7 cellular contexts compared by ENCODE assay signal in genomic region chr3:113212155-113212844, GRCh38. TPM values are rescaled to one million over a fixed set of nuclear protein-coding genes. Genes with fewer than 3 reads are reported as not detected.
DNase-seq lines count a peak whose midpoint lies in the region; ATAC-seq, FAIRE-seq and TF ChIP-seq lines count a peak whose summit lies in the region.

No MANE protein-coding gene starts in this region.

- H3K9me3 ChIP-seq in GM12878 (replicated peaks; ENCODE audit: control insufficient read depth, insufficient read depth, low read length) (no peaks in the 10 kb centered on the region), kidney (ENCODE audit: control insufficient read depth in 1 of 2, low read length in 2 of 2) (no peaks in the 10 kb centered on the region)

- DNase-seq in GM12878 (ENCODE audit: low read depth, low spot score), result no peak
- DNase-seq in kidney, result no peak
- DNase-seq in stimulated activated naive CD8-positive, alpha-beta T cell treated with anti-CD3 and anti-CD28 coated beads, Interleukin-15, amount 100 ng/mL, for 72 hours, result peak in 1 of 2 donors; percentile 13
- DNase-seq in inferior parietal cortex (ENCODE audit: extremely low spot score), result no peak

- no peak overlapping the region for H3K27ac ChIP-seq in KMS-11
- no peak overlapping the region for H3K27ac ChIP-seq in GM12878 (ENCODE audit: control insufficient read depth, insufficient read depth)
- H3K27ac ChIP-seq in kidney (ENCODE audit: low read depth in 2 of 2, low read length in 2 of 2), result peak overlapping the region; percentile 16 to 76

- no peaks in the 10 kb centered on the region for H3K9me3 Mint-ChIP-seq in stimulated activated naive CD8-positive, alpha-beta T cell treated with anti-CD3 and anti-CD28 coated beads, Interleukin-15, amount 100 ng/mL, for 72 hours

- TF ChIP-seq CTCF in KMS-11 (conservative IDR thresholded peaks at IDR 0.05; ENCODE audit: low read depth, low read length) (no peak), GM12878 (IDR thresholded peaks at IDR 0.05 in 2 of 3, conservative IDR thresholded peaks at IDR 0.05 in 1 of 3; ENCODE audit: control insufficient read depth in 2 of 3, extremely low read depth in 1 of 3, insufficient read depth in 1 of 3, low read depth in 3 of 3, low read length in 3 of 3) (no peak), kidney (IDR thresholded peaks at IDR 0.05; ENCODE audit: borderline replicate concordance, extremely low read depth, insufficient read depth) (no peak)

- H2AFZ ChIP-seq in KMS-11 (ENCODE audit: low read depth) (no peak overlapping the region), GM12878 (ENCODE audit: control insufficient read depth, low read depth, low read length) (no peak overlapping the region)

- peaks cover 80% of the 10 kb centered on the region for H3K27me3 Mint-ChIP-seq in stimulated activated naive CD8-positive, alpha-beta T cell treated with anti-CD3 and anti-CD28 coated beads, Interleukin-15, amount 100 ng/mL, for 72 hours

- BruUV-seq in GM12878 (replicated peaks; lab: Mats Ljungman, UMichigan), result no TSS peak

- intact Hi-C loops in GM12878 (cut with micrococcal nuclease; ENCODE audit: unreplicated experiment), result no loop called here
- intact Hi-C loops in kidney (cut with DNase I), result no loop called here

- H3K9ac ChIP-seq in KMS-11, result no peak overlapping the region
- H3K9ac ChIP-seq in GM12878 (ENCODE audit: control insufficient read depth, insufficient read depth, low read length), result no peak overlapping the region
- peak overlapping the region; percentile 22 to 77 for H3K9ac ChIP-seq in kidney (ENCODE audit: low read length in 2 of 2)

- SMC1A ChIA-PET in GM12878 (lab: Charles Lee; ENCODE audit: uncharacterized antibody, unreplicated experiment), result no interaction called here

- H3K4me3 Mint-ChIP-seq in stimulated activated naive CD8-positive, alpha-beta T cell treated with anti-CD3 and anti-CD28 coated beads, Interleukin-15, amount 100 ng/mL, for 72 hours, result peak overlapping the region; percentile 81 to 83

- no peak overlapping the region for H3K4me2 ChIP-seq in KMS-11
- peak overlapping the region; percentile 77 for H3K4me2 ChIP-seq in GM12878 (ENCODE audit: control insufficient read depth, insufficient read depth)

- ATAC-seq in GM12878 (no peak), GM18505 (IDR thresholded peaks at IDR 0.05; ENCODE audit: unreplicated experiment) (no peak)
- peak; percentile 55 for ATAC-seq in stimulated activated naive CD8-positive, alpha-beta T cell treated with anti-CD3 and anti-CD28 coated beads, Interleukin-15, amount 100 ng/mL, for 72 hours

- CTCF ChIA-PET in GM12878 (lab: Yijun Ruan, JAX), result no interaction called here

- peak overlapping the region; percentile 42; the same call in 1 of the 2 replicates for H3K4me3 ChIP-seq in GM08714 (ENCODE audit: low read length)
- H3K4me3 ChIP-seq in KMS-11 (IDR thresholded peaks at IDR 0.05; ENCODE audit: insufficient read depth, low read depth, low read length), result peak overlapping the region; percentile 78
- no peak overlapping the region; the same call in 1 of the 2 replicates for H3K4me3 ChIP-seq in GM12878
- H3K4me3 ChIP-seq in kidney (ENCODE audit: low read length in 2 of 2), result peak overlapping the region; percentile 72 to 83

- FAIRE-seq in GM12878 (lab: Jason Lieb, UNC) (no peak), kidney (lab: Jason Lieb, UNC) (no peak)

- RAD21 ChIA-PET in GM12878 (lab: Charles Lee; ENCODE audit: unreplicated experiment), result no interaction called here

- H3K4me1 Mint-ChIP-seq in stimulated activated naive CD8-positive, alpha-beta T cell treated with anti-CD3 and anti-CD28 coated beads, Interleukin-15, amount 100 ng/mL, for 72 hours, result peaks cover 19% of the 10 kb centered on the region

- WGBS in GM12878 (ENCODE audit: insufficient coverage, insufficient replicate concordance, low lambda C conversion rate, missing lambda C conversion rate), result 4% methylated on average over 53 of the region's 60 CpGs

- H3K4me1 ChIP-seq in KMS-11 (ENCODE audit: low read depth, poor library complexity, severe bottlenecking) (no peaks in the 10 kb centered on the region), GM12878 (ENCODE audit: control insufficient read depth, insufficient read depth, low read length) (no peaks in the 10 kb centered on the region), kidney (ENCODE audit: control insufficient read depth in 1 of 2, insufficient read depth in 1 of 2, low read depth in 1 of 2, low read length in 2 of 2) (peaks cover 0 to 4% of the 10 kb centered on the region in 2 donors)

- TF ChIP-seq EP300 in GM12878 (IDR thresholded peaks at IDR 0.05; ENCODE audit: borderline replicate concordance in 1 of 2, control insufficient read depth in 1 of 2, low read depth in 2 of 2, low read length in 2 of 2), result no peak

- H3K27me3 ChIP-seq in KMS-11 (ENCODE audit: insufficient read depth, low read depth), result no peaks in the 10 kb centered on the region
- H3K27me3 ChIP-seq in GM12878 (replicated peaks in 1 of 2; ENCODE audit: control insufficient read depth in 2 of 2, insufficient read depth in 2 of 2, low read length in 1 of 2), result peaks cover 12 to 26% of the 10 kb centered on the region in 2 experiments

- in situ Hi-C loops in GM12878 (cut with MboI), result no loop called here

- H3K27ac Mint-ChIP-seq in stimulated activated naive CD8-positive, alpha-beta T cell treated with anti-CD3 and anti-CD28 coated beads, Interleukin-15, amount 100 ng/mL, for 72 hours, result peak overlapping the region in 1 of 2 donors; percentile 16

- H3K36me3 ChIP-seq in KMS-11 (ENCODE audit: insufficient read depth), result no peaks in the 10 kb centered on the region
- no peaks in the 10 kb centered on the region for H3K36me3 ChIP-seq in GM12878 (ENCODE audit: control insufficient read depth in 2 of 2, insufficient read depth in 2 of 2, low read length in 1 of 2)
- no peaks in the 10 kb centered on the region for H3K36me3 ChIP-seq in kidney (ENCODE audit: control insufficient read depth in 1 of 2, insufficient read depth in 2 of 2, low read length in 2 of 2)

- H4K20me1 ChIP-seq in KMS-11 (ENCODE audit: insufficient read depth), result no peaks in the 10 kb centered on the region
- H4K20me1 ChIP-seq in GM12878 (ENCODE audit: control insufficient read depth, insufficient read depth), result no peaks in the 10 kb centered on the region

- H3K79me2 ChIP-seq in KMS-11 (ENCODE audit: insufficient read depth, low read depth) (no peaks in the 10 kb centered on the region), GM12878 (ENCODE audit: control insufficient read depth, insufficient read depth, low read length) (no peaks in the 10 kb centered on the region)

- no peak for TF ChIP-seq RAD21 in GM12878 (IDR thresholded peaks at IDR 0.05; ENCODE audit: insufficient read depth, low read depth, low read length)

- POLR2A ChIA-PET in GM12878 (lab: Charles Lee), result no interaction called here

- TF ChIP-seq POLR2A in GM12878 (IDR thresholded peaks at IDR 0.05; ENCODE audit: low read depth, low read length), result no peak
- no peak for TF ChIP-seq POLR2A in GM18505 (IDR thresholded peaks at IDR 0.05; ENCODE audit: borderline replicate concordance, extremely low read depth, insufficient read depth, insufficient read length)

TF ChIP-seq in GM12878, 131 proteins besides CTCF, POLR2A, EP300 and RAD21:
- TF ChIP-seq BACH1 (IDR thresholded peaks at IDR 0.05; ENCODE audit: borderline replicate concordance) (no peak), SUZ12 (IDR thresholded peaks at IDR 0.05; ENCODE audit: unreplicated experiment) (peak; percentile 64), EZH2 (IDR thresholded peaks at IDR 0.05; ENCODE audit: borderline replicate concordance, control insufficient read depth, low read depth, low read length) (0 out of 2 replicates have a peak, but pooled peaks have one; percentile 45)
TF ChIP-seq in GM12878: peak in this region for 2.

RNA-seq across cellular contexts. Expression of gene BOC, which starts 0.9 kb away (rescaled TPM):
- total RNA-seq in GM12878 (2013; cell fraction: nucleolus; rRNA removed), result 0.17 TPM in 1 of 2 replicates, not detected in the other
- 0.05 TPM in 1 of 2 replicates, not detected in the other for total RNA-seq in GM12878 (2014; rRNA removed)
- not detected in 2 replicates for total RNA-seq in GM12878 (2014; rRNA removed; fragmentation: Illumina TruSeq; extraction: Trizol)
- 0.13 TPM in 1 of 2 replicates, not detected in the other for total RNA-seq in GM12878 (2021)
- not detected for polyA plus RNA-seq in GM12878 (2011; ENCODE audit: low read depth)
- polyA plus RNA-seq in GM12878 (2011; rRNA removed), result not detected in 2 replicates
- polyA plus RNA-seq in GM12878 (2011; cell fraction: cytosol; rRNA removed), result not detected in 2 replicates
- 0.07 and 0.09 TPM in 2 replicates for polyA plus RNA-seq in GM12878 (2011; cell fraction: nucleus; rRNA removed)
- 0.04 TPM in 1 of 2 replicates, not detected in the other for polyA plus RNA-seq in GM12878 (2012)
- polyA plus RNA-seq in GM12878 (2014; fragmentation: Illumina TruSeq; extraction: Trizol), result 0.18 TPM in 1 of 2 replicates, not detected in the other
- polyA plus RNA-seq in GM12878 (2014; fragmentation: Nextera tagmentation; extraction: Ambion mirVana), result not detected
- 0.19 TPM in 1 of 2 replicates, not detected in the other for polyA plus RNA-seq in GM12878 (2014; rRNA removed)
- polyA plus RNA-seq in GM12878 (2016; fragmentation: Nextera tagmentation; extraction: Ambion mirVana), result not detected
- polyA minus RNA-seq in GM12878 (2011; rRNA and poly(A)+ RNA removed), result not detected in 2 replicates
- not detected in 2 replicates for polyA minus RNA-seq in GM12878 (2011; cell fraction: cytosol; rRNA and poly(A)+ RNA removed)
- 0.24 TPM in 1 of 2 replicates, not detected in the other for polyA minus RNA-seq in GM12878 (2011; cell fraction: nucleus; rRNA and poly(A)+ RNA removed)
- 22.2 TPM for total RNA-seq in kidney
- polyA plus RNA-seq in kidney (ENCODE audit: insufficient read depth, low read depth, low replicate concordance), result 6.1 TPM

Comparison
In these comparisons a context has a peak if more than half of its experiments do, and no peak if none do; other contexts are left out.
1. H3K27ac ChIP-seq: peak in kidney (2 of 2); none in KMS-11 (single experiment) and GM12878 (single experiment).
2. H3K9ac ChIP-seq: peak in kidney (2 of 2); none in KMS-11 (single experiment) and GM12878 (single experiment).
3. RNA of gene BOC, which starts 0.9 kb away (total RNA-seq): 22.2 TPM in kidney (single experiment); 0.05 to 0.17 TPM in GM12878; every median in the first group is over 10 times any median in the second.